Comparison of ENCODE assay signal across 16 cellular contexts in genomic region chr5:170408189-170408588, GRCh38. TPM values are rescaled to one million over a fixed set of nuclear protein-coding genes. Genes with fewer than 3 reads are reported as not detected.
DNase-seq lines count a peak whose midpoint lies in the region; ATAC-seq and TF ChIP-seq lines count a peak whose summit lies in the region.
"Had no signal": no experiment of that assay in that cellular context is flagged by ENCODE, and none has a peak within 500 bp of the region (broad histone marks: within the 10 kb centered on the region; RNA-seq: fewer than 3 reads in every experiment).

No MANE protein-coding gene starts in this region.

- intact Hi-C loops in mucosa of descending colon (cut with DNase I, micrococcal nuclease): no loop called here

- H3K27me3 ChIP-seq in SJCRH30: no peaks in the 10 kb centered on the region
- H3K27me3 ChIP-seq: suprapubic skin had no signal

- TF ChIP-seq CTCF in RWPE1 (conservative IDR thresholded peaks at IDR 0.05; ENCODE audit: low read depth) (no peak), mucosa of descending colon (IDR thresholded peaks at IDR 0.05) (no peak)

- no peaks in the 10 kb centered on the region for H3K36me3 ChIP-seq in SJCRH30
- H3K36me3 ChIP-seq in mucosa of descending colon (ENCODE audit: low read depth): no peaks in the 10 kb centered on the region
- H3K36me3 ChIP-seq: suprapubic skin had no signal

- no peak overlapping the region for H3K4me3 ChIP-seq in SJCRH30
- H3K4me3 ChIP-seq in mucosa of descending colon: no peak overlapping the region
- H3K4me3 ChIP-seq: suprapubic skin had no signal

- H3K4me1 ChIP-seq in SJCRH30 (peaks cover 7% of the 10 kb centered on the region), mucosa of descending colon (ENCODE audit: low read depth) (no peaks in the 10 kb centered on the region)
- H3K4me1 ChIP-seq: suprapubic skin had no signal

- H3K9me3 ChIP-seq in SJCRH30 (replicated peaks): no peaks in the 10 kb centered on the region
- H3K9me3 ChIP-seq in mucosa of descending colon: no peaks in the 10 kb centered on the region
- H3K9me3 ChIP-seq: suprapubic skin had no signal

- ATAC-seq in GM18519 (IDR thresholded peaks at IDR 0.05; ENCODE audit: low FRiP score, unreplicated experiment) (no peak), HG02763 (IDR thresholded peaks at IDR 0.05; ENCODE audit: unreplicated experiment) (no peak), mucosa of descending colon (no peak)

- CTCF ChIA-PET in RWPE1 (lab: Yijun Ruan, JAX): interaction anchor here (0.6 kb wide), 1 partner anchor 231 kb away, joined by 5 read pairs; no protein-coding TSS in a partner anchor

- POLR2A ChIA-PET in RWPE1 (lab: Yijun Ruan, JAX; ENCODE audit: low non-redundant PET): interaction anchor here (0.5 kb wide), 1 partner anchor 15 kb away, joined by 5 read pairs; no protein-coding TSS in a partner anchor

- H3K27ac ChIP-seq in SJCRH30: no peak overlapping the region
- no peak overlapping the region for H3K27ac ChIP-seq in RWPE1
- H3K27ac ChIP-seq: suprapubic skin had no signal

- DNase-seq in COLO829 (ENCODE audit: low spot score) (peak; percentile 23), NCI-H1092 (lab: John Stamatoyannopoulos, UW) (peak; percentile 18), SJCRH30 (peak; percentile 70 to 87), iPS-NIHi7 (ENCODE audit: extremely low spot score) (peak; percentile 73), RWPE1 (ENCODE audit: low spot score) (no peak), mucosa of descending colon (no peak)
- DNase-seq: activated CD4-positive, alpha-beta memory T cell treated with anti-CD3 and anti-CD28 coated beads, Interleukin-2, amount 10 ng/mL, durations not matched to agents 7 days and 5 days; aorta; hippocampal formation; mesenchymal stem cell; MM.1S; NCI-H774 had no signal

RNA-seq across cellular contexts. Expression of gene KCNMB1, which starts 19.0 kb away (rescaled TPM):
- not detected in 2 replicates for total RNA-seq in SJCRH30 (2014; rRNA removed; shearing (Covaris generic))
- total RNA-seq in mucosa of descending colon: 10 to 100 TPM in 1 of 3 donors, 1 to 10 TPM in 2; 1.5 to 59.1 (median 5.5) TPM
- total RNA-seq: activated CD4-positive, alpha-beta memory T cell treated with anti-CD3 and anti-CD28 coated beads, Interleukin-2, amount 10 ng/mL, durations not matched to agents 7 days and 5 days; HT1080 had no signal

Comparison
In these comparisons a context has a peak if more than half of its experiments do, and no peak if none do; other contexts are left out.
1. DNase-seq: peak in COLO829 (single experiment), NCI-H1092 (single experiment), SJCRH30 (2 of 2) and iPS-NIHi7 (single experiment); none in RWPE1 (single experiment) and mucosa of descending colon (0 of 3).